In genomic region chr6:148044261-148044731, GRCh38 we compare ENCODE assay signal across 22 cellular contexts.
A peak's percentile ranks its signal among the peaks of the same experiment; 100 is the strongest.
DNase-seq lines count a peak whose midpoint lies in the region; ATAC-seq and TF ChIP-seq lines count a peak whose summit lies in the region.
"Had no signal": no experiment of that assay in that cellular context is flagged by ENCODE, and none has a peak within 500 bp of the region (broad histone marks: within the 10 kb centered on the region; RNA-seq: fewer than 3 reads in every experiment).

No MANE protein-coding gene starts in this region.

- peaks cover 10% of the 10 kb centered on the region for H3K9me3 ChIP-seq in adipocyte (ENCODE audit: control insufficient read depth, low read length)
- peaks cover 0 to 16% (median 2%) of the 10 kb centered on the region in 8 donors for H3K9me3 ChIP-seq in spleen

- no peaks in the 10 kb centered on the region for H3K4me1 ChIP-seq in adipocyte (ENCODE audit: control insufficient read depth, insufficient read depth, low read length)
- H3K4me1 ChIP-seq in spleen, result peaks cover 0 to 5% (median 0%) of the 10 kb centered on the region in 6 donors
- H3K4me1 ChIP-seq: left ventricle myocardium inferior, transverse colon had no signal

- DNase-seq in EH (ENCODE audit: low read depth) (peak; percentile 91), adipocyte (ENCODE audit: low read depth) (peak; percentile 74), fibroblast of mammary gland (ENCODE audit: low read depth) (peak; percentile 55), smooth muscle cell of the brain vasculature (ENCODE audit: low read depth, low spot score) (peak; percentile 66), spleen (no peak), hypothalamus (lab: John Stamatoyannopoulos, UW) (no peak), activated gamma-delta T cell treated with Interleukin-2 at 50 U/mL for 16 hours (no peak)
- DNase-seq: activated CD4-positive, alpha-beta T cell treated with anti-CD3 and anti-CD28 coated beads, Interleukin-2, amount 50 U/mL, for 1 hour; activated CD8-positive, alpha-beta memory T cell treated with anti-CD3 and anti-CD28 coated beads, Interleukin-2, amount 10 ng/mL, durations not matched to agents 7 days and 5 days; activated naive CD4-positive, alpha-beta T cell treated with anti-CD3 and anti-CD28 coated beads for 36 hours; activated T-cell treated with anti-CD3 and anti-CD28 coated beads, Interleukin-2, amount 50 U/mL, for 72 hours; DMS53; H7; immature natural killer cell; left ventricle myocardium inferior; natural killer cell; NCI-H2029 treated with DMSO at 0.1 percent for 48 hours; NCI-H82; stimulated activated naive CD8-positive, alpha-beta T cell treated with anti-CD3 and anti-CD28 coated beads, Interleukin-15, amount 100 ng/mL, for 72 hours; T-helper 9 cell; transverse colon had no signal

- no peak overlapping the region for H3K9ac ChIP-seq in adipocyte (ENCODE audit: low read length)

- H3K36me3 ChIP-seq in adipocyte (ENCODE audit: control insufficient read depth, insufficient read depth, low read length, severe bottlenecking), result no peaks in the 10 kb centered on the region
- no peaks in the 10 kb centered on the region for H3K36me3 ChIP-seq in spleen
- H3K36me3 ChIP-seq: left ventricle myocardium inferior, transverse colon had no signal

- H3K4me3 ChIP-seq in adipocyte (ENCODE audit: low read length), result no peak overlapping the region
- H3K4me3 ChIP-seq in fibroblast of mammary gland (ENCODE audit: control insufficient read depth, low read depth, low read length), result no peak overlapping the region
- no peak overlapping the region for H3K4me3 ChIP-seq in spleen
- H3K4me3 ChIP-seq: left ventricle myocardium inferior, transverse colon had no signal

- no peak for TF ChIP-seq CTCF in fibroblast of mammary gland (conservative IDR thresholded peaks at IDR 0.05; ENCODE audit: control insufficient read depth, insufficient read depth, low read depth, low read length)
- no peak for TF ChIP-seq CTCF in spleen (IDR thresholded peaks at IDR 0.05 in 8 of 11, conservative IDR thresholded peaks at IDR 0.05 in 3 of 11)

- 78 to 95% (median 85%) methylated on average over 1 of the region's 1 CpG for WGBS in spleen, 5 donors

- H3K27me3 ChIP-seq in adipocyte (replicated peaks; ENCODE audit: control insufficient read depth, insufficient read depth, low read length) (peaks cover 3% of the 10 kb centered on the region), spleen (replicated peaks in 1 of 7) (peaks cover 0 to 4% (median 0%) of the 10 kb centered on the region in 7 donors)
- H3K27me3 ChIP-seq: transverse colon had no signal

- intact Hi-C loops in spleen (cut with DNase I; ENCODE audit: low total_unique reads), result no loop called here

- no peak for TF ChIP-seq POLR2A in spleen (IDR thresholded peaks at IDR 0.05)

- ATAC-seq in HG02642 (IDR thresholded peaks at IDR 0.05; ENCODE audit: poor library complexity, unreplicated experiment), result no peak
- ATAC-seq: activated CD8-positive, alpha-beta memory T cell treated with anti-CD3 and anti-CD28 coated beads, Interleukin-2, amount 10 ng/mL, durations not matched to agents 7 days and 5 days; activated T-cell treated with anti-CD3 and anti-CD28 coated beads, Interleukin-2, amount 50 U/mL, for 72 hours; natural killer cell; stimulated activated naive CD8-positive, alpha-beta T cell treated with anti-CD3 and anti-CD28 coated beads, Interleukin-15, amount 100 ng/mL, for 72 hours had no signal

- no peak overlapping the region for H3K27ac ChIP-seq in spleen
- H3K27ac ChIP-seq: left ventricle myocardium inferior, transverse colon had no signal

Comparison
In these comparisons a context has a peak if more than half of its experiments do, and no peak if none do; other contexts are left out.
1. DNase-seq: peak in EH (single experiment), adipocyte (single experiment), fibroblast of mammary gland (single experiment) and smooth muscle cell of the brain vasculature (single experiment); none in spleen (single experiment), hypothalamus (0 of 51) and activated gamma-delta T cell treated with Interleukin-2 at 50 U/mL for 16 hours (single experiment).